In the genomic region with DNA sequence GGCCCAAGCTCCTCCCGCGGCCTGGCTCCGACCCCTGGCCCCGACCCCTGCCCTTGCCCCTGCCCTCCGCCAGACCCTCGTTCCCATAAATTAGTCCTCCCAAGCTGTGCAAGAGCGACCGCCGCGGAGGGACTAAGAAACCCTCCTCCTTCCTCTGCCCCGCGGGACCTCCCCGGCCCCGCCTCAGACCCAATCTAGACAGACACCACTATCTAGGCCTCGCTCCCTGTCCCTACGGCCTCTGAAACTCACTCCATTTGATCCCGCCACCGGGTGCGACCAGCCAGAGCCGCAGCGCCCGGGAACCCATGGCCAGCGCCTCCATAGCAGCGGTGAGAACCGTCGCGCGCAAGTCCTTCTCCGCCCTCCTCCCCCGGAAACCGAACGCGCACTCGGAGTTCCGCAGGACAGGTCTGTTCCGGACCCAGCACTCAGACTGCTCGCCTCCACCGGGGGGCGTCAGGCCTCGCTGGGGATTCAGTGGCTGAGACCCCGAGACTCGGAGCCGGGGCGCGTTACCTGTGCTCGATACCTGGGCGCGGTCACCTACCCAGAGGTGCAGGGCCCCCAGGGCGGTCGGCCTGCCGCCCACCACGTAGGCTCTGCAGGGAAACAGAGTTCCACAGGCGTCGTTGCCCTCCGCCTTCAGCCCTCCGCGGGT, we compare ENCODE assay signal across 1 cellular context.
TF ChIP-seq lines count a peak whose summit lies in the region.

A gene (minus strand): TSS at position 331 of the 661 bp plus-strand sequence. CDS start 6 bp downstream, at position 325.

TF ChIP-seq in HepG2, 621 proteins besides CTCF, POLR2A, EP300 and RAD21 (continued from another document and continues in another):
- TF ChIP-seq, protein P1, sequence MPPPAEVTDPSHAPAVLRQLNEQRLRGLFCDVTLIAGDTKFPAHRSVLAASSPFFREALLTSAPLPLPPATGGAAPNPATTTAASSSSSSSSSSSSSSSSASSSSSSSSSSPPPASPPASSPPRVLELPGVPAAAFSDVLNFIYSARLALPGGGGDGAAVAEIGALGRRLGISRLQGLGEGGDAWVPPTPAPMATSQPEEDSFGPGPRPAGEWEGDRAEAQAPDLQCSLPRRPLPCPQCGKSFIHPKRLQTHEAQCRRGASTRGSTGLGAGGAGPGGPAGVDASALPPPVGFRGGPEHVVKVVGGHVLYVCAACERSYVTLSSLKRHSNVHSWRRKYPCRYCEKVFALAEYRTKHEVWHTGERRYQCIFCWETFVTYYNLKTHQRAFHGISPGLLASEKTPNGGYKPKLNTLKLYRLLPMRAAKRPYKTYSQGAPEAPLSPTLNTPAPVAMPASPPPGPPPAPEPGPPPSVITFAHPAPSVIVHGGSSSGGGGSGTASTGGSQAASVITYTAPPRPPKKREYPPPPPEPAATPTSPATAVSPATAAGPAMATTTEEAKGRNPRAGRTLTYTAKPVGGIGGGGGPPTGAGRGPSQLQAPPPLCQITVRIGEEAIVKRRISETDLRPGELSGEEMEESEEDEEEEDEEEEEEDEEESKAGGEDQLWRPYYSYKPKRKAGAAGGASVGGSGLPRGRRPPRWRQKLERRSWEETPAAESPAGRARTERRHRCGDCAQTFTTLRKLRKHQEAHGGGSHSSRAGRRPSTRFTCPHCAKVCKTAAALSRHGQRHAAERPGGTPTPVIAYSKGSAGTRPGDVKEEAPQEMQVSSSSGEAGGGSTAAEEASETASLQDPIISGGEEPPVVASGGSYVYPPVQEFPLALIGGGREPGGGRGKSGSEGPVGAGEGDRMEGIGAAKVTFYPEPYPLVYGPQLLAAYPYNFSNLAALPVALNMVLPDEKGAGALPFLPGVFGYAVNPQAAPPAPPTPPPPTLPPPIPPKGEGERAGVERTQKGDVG (CRISPR knock-in tag; IDR thresholded peaks at IDR 0.05; ENCODE audit: borderline replicate concordance), result peak; percentile 75; the same call in 1 of the 2 replicates
- peak; percentile 89; the same call in 1 of the 2 replicates for TF ChIP-seq ZNF235 (CRISPR knock-in tag; IDR thresholded peaks at IDR 0.05; ENCODE audit: borderline replicate concordance)
- no peak for TF ChIP-seq FOSL1 (CRISPR knock-in tag; IDR thresholded peaks at IDR 0.05; ENCODE audit: borderline replicate concordance)
- TF ChIP-seq RFX3 (CRISPR knock-in tag; IDR thresholded peaks at IDR 0.05), result peak; percentile 28; the same call in 1 of the 2 replicates
- TF ChIP-seq NFE2L2 (IDR thresholded peaks at IDR 0.05; ENCODE audit: low read length), result 0 out of 2 replicates have a peak, but pooled peaks have one; percentile 4
- peak; percentile 96 for TF ChIP-seq ZNF776 (CRISPR knock-in tag; IDR thresholded peaks at IDR 0.05)
- peak; percentile 84 for TF ChIP-seq ZNF781 (CRISPR knock-in tag; IDR thresholded peaks at IDR 0.05; ENCODE audit: borderline replicate concordance, not compliant biosample characterization)
- 0 out of 2 replicates have a peak, but pooled peaks have one; percentile 25 for TF ChIP-seq ZNF256 (CRISPR knock-in tag; conservative IDR thresholded peaks at IDR 0.05)
- TF ChIP-seq MZF1 (CRISPR knock-in tag; IDR thresholded peaks at IDR 0.05; ENCODE audit: borderline replicate concordance), result peak; percentile 91
- TF ChIP-seq ZNF839 (CRISPR knock-in tag; IDR thresholded peaks at IDR 0.05; ENCODE audit: borderline replicate concordance), result peak; percentile 92; the same call in 1 of the 2 replicates
- TF ChIP-seq ELF3 (CRISPR knock-in tag; IDR thresholded peaks at IDR 0.05), result 0 out of 2 replicates have a peak, but pooled peaks have one; percentile 62
- peak; percentile 66 for TF ChIP-seq FOXA3 (CRISPR knock-in tag; IDR thresholded peaks at IDR 0.05)
- TF ChIP-seq ISX (CRISPR knock-in tag; conservative IDR thresholded peaks at IDR 0.05), result no peak
- peak; percentile 86 for TF ChIP-seq ZNF552 (CRISPR knock-in tag; IDR thresholded peaks at IDR 0.05; ENCODE audit: borderline replicate concordance)
- peak; percentile 80; the same call in 1 of the 2 replicates for TF ChIP-seq ZNF724P (CRISPR knock-in tag; IDR thresholded peaks at IDR 0.05; ENCODE audit: borderline replicate concordance)
- TF ChIP-seq ZFX (CRISPR knock-in tag; IDR thresholded peaks at IDR 0.05; ENCODE audit: low read depth), result peak; percentile 84
- TF ChIP-seq MAFF (IDR thresholded peaks at IDR 0.05; ENCODE audit: low read depth, low read length), result no peak
- TF ChIP-seq ZFP82 (CRISPR knock-in tag; IDR thresholded peaks at IDR 0.05; ENCODE audit: borderline replicate concordance), result peak; percentile 59; the same call in 1 of the 2 replicates
- TF ChIP-seq SP140L (CRISPR knock-in tag; IDR thresholded peaks at IDR 0.05; ENCODE audit: borderline replicate concordance), result peak; percentile 85; the same call in 1 of the 2 replicates
- no peak for TF ChIP-seq NFE2 (CRISPR knock-in tag; IDR thresholded peaks at IDR 0.05)
- no peak for TF ChIP-seq NBN (conservative IDR thresholded peaks at IDR 0.05)
- peak; percentile 98 for TF ChIP-seq GABPB1 (CRISPR knock-in tag; IDR thresholded peaks at IDR 0.05)
- no peak for TF ChIP-seq ZNF367 (CRISPR knock-in tag; IDR thresholded peaks at IDR 0.05; ENCODE audit: borderline replicate concordance)
- TF ChIP-seq KLF11 (CRISPR knock-in tag; IDR thresholded peaks at IDR 0.05), result peak; percentile 67; the same call in 1 of the 2 replicates
- TF ChIP-seq, protein P2, sequence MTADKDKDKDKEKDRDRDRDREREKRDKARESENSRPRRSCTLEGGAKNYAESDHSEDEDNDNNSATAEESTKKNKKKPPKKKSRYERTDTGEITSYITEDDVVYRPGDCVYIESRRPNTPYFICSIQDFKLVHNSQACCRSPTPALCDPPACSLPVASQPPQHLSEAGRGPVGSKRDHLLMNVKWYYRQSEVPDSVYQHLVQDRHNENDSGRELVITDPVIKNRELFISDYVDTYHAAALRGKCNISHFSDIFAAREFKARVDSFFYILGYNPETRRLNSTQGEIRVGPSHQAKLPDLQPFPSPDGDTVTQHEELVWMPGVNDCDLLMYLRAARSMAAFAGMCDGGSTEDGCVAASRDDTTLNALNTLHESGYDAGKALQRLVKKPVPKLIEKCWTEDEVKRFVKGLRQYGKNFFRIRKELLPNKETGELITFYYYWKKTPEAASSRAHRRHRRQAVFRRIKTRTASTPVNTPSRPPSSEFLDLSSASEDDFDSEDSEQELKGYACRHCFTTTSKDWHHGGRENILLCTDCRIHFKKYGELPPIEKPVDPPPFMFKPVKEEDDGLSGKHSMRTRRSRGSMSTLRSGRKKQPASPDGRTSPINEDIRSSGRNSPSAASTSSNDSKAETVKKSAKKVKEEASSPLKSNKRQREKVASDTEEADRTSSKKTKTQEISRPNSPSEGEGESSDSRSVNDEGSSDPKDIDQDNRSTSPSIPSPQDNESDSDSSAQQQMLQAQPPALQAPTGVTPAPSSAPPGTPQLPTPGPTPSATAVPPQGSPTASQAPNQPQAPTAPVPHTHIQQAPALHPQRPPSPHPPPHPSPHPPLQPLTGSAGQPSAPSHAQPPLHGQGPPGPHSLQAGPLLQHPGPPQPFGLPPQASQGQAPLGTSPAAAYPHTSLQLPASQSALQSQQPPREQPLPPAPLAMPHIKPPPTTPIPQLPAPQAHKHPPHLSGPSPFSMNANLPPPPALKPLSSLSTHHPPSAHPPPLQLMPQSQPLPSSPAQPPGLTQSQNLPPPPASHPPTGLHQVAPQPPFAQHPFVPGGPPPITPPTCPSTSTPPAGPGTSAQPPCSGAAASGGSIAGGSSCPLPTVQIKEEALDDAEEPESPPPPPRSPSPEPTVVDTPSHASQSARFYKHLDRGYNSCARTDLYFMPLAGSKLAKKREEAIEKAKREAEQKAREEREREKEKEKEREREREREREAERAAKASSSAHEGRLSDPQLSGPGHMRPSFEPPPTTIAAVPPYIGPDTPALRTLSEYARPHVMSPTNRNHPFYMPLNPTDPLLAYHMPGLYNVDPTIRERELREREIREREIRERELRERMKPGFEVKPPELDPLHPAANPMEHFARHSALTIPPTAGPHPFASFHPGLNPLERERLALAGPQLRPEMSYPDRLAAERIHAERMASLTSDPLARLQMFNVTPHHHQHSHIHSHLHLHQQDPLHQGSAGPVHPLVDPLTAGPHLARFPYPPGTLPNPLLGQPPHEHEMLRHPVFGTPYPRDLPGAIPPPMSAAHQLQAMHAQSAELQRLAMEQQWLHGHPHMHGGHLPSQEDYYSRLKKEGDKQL (CRISPR knock-in tag; IDR thresholded peaks at IDR 0.05; ENCODE audit: low read depth), result peak; percentile 52; the same call in 1 of the 2 replicates
- no peak for TF ChIP-seq TEAD2 (CRISPR knock-in tag; IDR thresholded peaks at IDR 0.05)
- TF ChIP-seq, protein P3, sequence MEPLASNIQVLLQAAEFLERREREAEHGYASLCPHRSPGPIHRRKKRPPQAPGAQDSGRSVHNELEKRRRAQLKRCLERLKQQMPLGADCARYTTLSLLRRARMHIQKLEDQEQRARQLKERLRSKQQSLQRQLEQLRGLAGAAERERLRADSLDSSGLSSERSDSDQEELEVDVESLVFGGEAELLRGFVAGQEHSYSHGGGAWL (CRISPR knock-in tag; IDR thresholded peaks at IDR 0.05), result peak; percentile 88
- TF ChIP-seq CCAR2 (optimal IDR thresholded peaks at IDR 0.05; ENCODE audit: low read depth, low read length), result no peak
- TF ChIP-seq ZBTB1 (CRISPR knock-in tag; IDR thresholded peaks at IDR 0.05; ENCODE audit: borderline replicate concordance), result peak; percentile 56; the same call in 1 of the 2 replicates
- peak; percentile 55 for TF ChIP-seq PHF5A (CRISPR knock-in tag; IDR thresholded peaks at IDR 0.05; ENCODE audit: low read depth, unreplicated experiment)
- no peak for TF ChIP-seq RCOR2 (CRISPR knock-in tag; IDR thresholded peaks at IDR 0.05)
- TF ChIP-seq MED1 (CRISPR knock-in tag; IDR thresholded peaks at IDR 0.05), result peak; percentile 79
- TF ChIP-seq SMARCE1 (IDR thresholded peaks at IDR 0.05; ENCODE audit: borderline replicate concordance), result no peak
- TF ChIP-seq, protein P4, sequence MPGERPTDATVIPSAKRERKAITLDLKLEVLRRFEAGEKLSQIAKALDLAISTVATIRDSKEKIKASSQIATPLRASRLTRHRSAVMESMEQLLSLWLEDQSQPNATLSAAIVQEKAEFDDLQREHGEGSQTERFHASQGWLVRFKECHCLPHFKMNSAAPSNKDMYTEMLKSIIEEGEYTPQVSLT (CRISPR knock-in tag; IDR thresholded peaks at IDR 0.05; ENCODE audit: borderline replicate concordance, low read depth), result no peak
- no peak for TF ChIP-seq TRIM24 (CRISPR knock-in tag; IDR thresholded peaks at IDR 0.05)
- TF ChIP-seq, protein P5, sequence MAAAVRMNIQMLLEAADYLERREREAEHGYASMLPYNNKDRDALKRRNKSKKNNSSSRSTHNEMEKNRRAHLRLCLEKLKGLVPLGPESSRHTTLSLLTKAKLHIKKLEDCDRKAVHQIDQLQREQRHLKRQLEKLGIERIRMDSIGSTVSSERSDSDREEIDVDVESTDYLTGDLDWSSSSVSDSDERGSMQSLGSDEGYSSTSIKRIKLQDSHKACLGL (CRISPR knock-in tag; IDR thresholded peaks at IDR 0.05), result peak; percentile 80; the same call in 1 of the 2 replicates
- TF ChIP-seq ETV5 (CRISPR knock-in tag; IDR thresholded peaks at IDR 0.05; ENCODE audit: borderline replicate concordance), result peak; percentile 66
- TF ChIP-seq SMAD1 (CRISPR knock-in tag; IDR thresholded peaks at IDR 0.05; ENCODE audit: borderline replicate concordance, low read depth), result peak; percentile 79; the same call in 1 of the 2 replicates
- TF ChIP-seq, protein P6, sequence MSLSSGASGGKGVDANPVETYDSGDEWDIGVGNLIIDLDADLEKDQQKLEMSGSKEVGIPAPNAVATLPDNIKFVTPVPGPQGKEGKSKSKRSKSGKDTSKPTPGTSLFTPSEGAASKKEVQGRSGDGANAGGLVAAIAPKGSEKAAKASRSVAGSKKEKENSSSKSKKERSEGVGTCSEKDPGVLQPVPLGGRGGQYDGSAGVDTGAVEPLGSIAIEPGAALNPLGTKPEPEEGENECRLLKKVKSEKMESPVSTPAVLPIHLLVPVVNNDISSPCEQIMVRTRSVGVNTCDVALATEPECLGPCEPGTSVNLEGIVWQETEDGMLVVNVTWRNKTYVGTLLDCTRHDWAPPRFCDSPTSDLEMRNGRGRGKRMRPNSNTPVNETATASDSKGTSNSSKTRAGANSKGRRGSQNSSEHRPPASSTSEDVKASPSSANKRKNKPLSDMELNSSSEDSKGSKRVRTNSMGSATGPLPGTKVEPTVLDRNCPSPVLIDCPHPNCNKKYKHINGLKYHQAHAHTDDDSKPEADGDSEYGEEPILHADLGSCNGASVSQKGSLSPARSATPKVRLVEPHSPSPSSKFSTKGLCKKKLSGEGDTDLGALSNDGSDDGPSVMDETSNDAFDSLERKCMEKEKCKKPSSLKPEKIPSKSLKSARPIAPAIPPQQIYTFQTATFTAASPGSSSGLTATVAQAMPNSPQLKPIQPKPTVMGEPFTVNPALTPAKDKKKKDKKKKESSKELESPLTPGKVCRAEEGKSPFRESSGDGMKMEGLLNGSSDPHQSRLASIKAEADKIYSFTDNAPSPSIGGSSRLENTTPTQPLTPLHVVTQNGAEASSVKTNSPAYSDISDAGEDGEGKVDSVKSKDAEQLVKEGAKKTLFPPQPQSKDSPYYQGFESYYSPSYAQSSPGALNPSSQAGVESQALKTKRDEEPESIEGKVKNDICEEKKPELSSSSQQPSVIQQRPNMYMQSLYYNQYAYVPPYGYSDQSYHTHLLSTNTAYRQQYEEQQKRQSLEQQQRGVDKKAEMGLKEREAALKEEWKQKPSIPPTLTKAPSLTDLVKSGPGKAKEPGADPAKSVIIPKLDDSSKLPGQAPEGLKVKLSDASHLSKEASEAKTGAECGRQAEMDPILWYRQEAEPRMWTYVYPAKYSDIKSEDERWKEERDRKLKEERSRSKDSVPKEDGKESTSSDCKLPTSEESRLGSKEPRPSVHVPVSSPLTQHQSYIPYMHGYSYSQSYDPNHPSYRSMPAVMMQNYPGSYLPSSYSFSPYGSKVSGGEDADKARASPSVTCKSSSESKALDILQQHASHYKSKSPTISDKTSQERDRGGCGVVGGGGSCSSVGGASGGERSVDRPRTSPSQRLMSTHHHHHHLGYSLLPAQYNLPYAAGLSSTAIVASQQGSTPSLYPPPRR (CRISPR knock-in tag; IDR thresholded peaks at IDR 0.05; ENCODE audit: borderline replicate concordance), result no peak; the same call in 1 of the 2 replicates
- TF ChIP-seq ZNF138 (CRISPR knock-in tag; IDR thresholded peaks at IDR 0.05; ENCODE audit: low read depth), result no peak
- 0 out of 2 replicates have a peak, but pooled peaks have one; percentile 37 for TF ChIP-seq ZNF234 (CRISPR knock-in tag; conservative IDR thresholded peaks at IDR 0.05)
- TF ChIP-seq STAG1 (CRISPR knock-in tag; IDR thresholded peaks at IDR 0.05), result peak; percentile 52
- TF ChIP-seq, protein P7, sequence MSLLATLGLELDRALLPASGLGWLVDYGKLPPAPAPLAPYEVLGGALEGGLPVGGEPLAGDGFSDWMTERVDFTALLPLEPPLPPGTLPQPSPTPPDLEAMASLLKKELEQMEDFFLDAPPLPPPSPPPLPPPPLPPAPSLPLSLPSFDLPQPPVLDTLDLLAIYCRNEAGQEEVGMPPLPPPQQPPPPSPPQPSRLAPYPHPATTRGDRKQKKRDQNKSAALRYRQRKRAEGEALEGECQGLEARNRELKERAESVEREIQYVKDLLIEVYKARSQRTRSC (CRISPR knock-in tag; IDR thresholded peaks at IDR 0.05; ENCODE audit: low read depth), result no peak
- TF ChIP-seq ZNF317 (CRISPR knock-in tag; IDR thresholded peaks at IDR 0.05), result peak; percentile 89
- peak; percentile 58; the same call in 1 of the 2 replicates for TF ChIP-seq NFATC3 (CRISPR knock-in tag; IDR thresholded peaks at IDR 0.05)
- TF ChIP-seq BRD4 (CRISPR knock-in tag; IDR thresholded peaks at IDR 0.05), result peak; percentile 98
- TF ChIP-seq NKX3-1 (CRISPR knock-in tag; IDR thresholded peaks at IDR 0.05), result no peak; the same call in 1 of the 2 replicates
- peak; percentile 68; the same call in 1 of the 2 replicates for TF ChIP-seq ZNF589 (CRISPR knock-in tag; conservative IDR thresholded peaks at IDR 0.05)
- TF ChIP-seq ZNF282 (IDR thresholded peaks at IDR 0.05; ENCODE audit: partially characterized antibody), result no peak
- 0 out of 2 replicates have a peak, but pooled peaks have one; percentile 23 for TF ChIP-seq NFYC (CRISPR knock-in tag; IDR thresholded peaks at IDR 0.05)
- TF ChIP-seq RARA (CRISPR knock-in tag; IDR thresholded peaks at IDR 0.05), result peak; percentile 64
